ENCODE assay signal across 10 cellular contexts in genomic region chr16:71927787-71928186, GRCh38. TPM values are rescaled to one million over a fixed set of nuclear protein-coding genes. Genes with fewer than 3 reads are reported as not detected.
DNase-seq lines count a peak whose midpoint lies in the region; ATAC-seq, FAIRE-seq and TF ChIP-seq lines count a peak whose summit lies in the region.
"Had no signal": no experiment of that assay in that cellular context is flagged by ENCODE, and none has a peak within 500 bp of the region (broad histone marks: within the 10 kb centered on the region; RNA-seq: fewer than 3 reads in every experiment).

No MANE protein-coding gene starts in this region.

- ATAC-seq in upper lobe of right lung = peak; percentile 24
- ATAC-seq in GM18909 (IDR thresholded peaks at IDR 0.05; ENCODE audit: poor library complexity, unreplicated experiment) = no peak
- ATAC-seq in GM19023 (IDR thresholded peaks at IDR 0.05; ENCODE audit: unreplicated experiment) = no peak

- H3K27me3 ChIP-seq in esophagus (ENCODE audit: control insufficient read depth in 1 of 2, insufficient read depth in 2 of 2, low read length in 2 of 2) = no peaks in the 10 kb centered on the region
- H3K27me3 ChIP-seq in upper lobe of right lung = no peaks in the 10 kb centered on the region

- intact Hi-C loops in upper lobe of right lung (cut with DNase I) = no loop called here

- H3K36me3 ChIP-seq in esophagus (ENCODE audit: control insufficient read depth in 2 of 2, insufficient read depth in 2 of 2, low read length in 1 of 2) (peaks cover 21 to 22% of the 10 kb centered on the region in 2 donors), upper lobe of right lung (peaks cover 96% of the 10 kb centered on the region)

- H3K9me3 Mint-ChIP-seq in activated naive CD4-positive, alpha-beta T cell treated with anti-CD3 and anti-CD28 coated beads, Interleukin-2, amount 50 U/mL, for 24 hours = no peaks in the 10 kb centered on the region
- no peaks in the 10 kb centered on the region for H3K9me3 Mint-ChIP-seq in activated naive CD4-positive, alpha-beta T cell treated with anti-CD3 and anti-CD28 coated beads, Interleukin-2, amount 10 ng/mL, durations not matched to agents 7 days and 5 days
- no peaks in the 10 kb centered on the region for H3K9me3 Mint-ChIP-seq in mesothelial cell of epicardium

- H3K4me1 Mint-ChIP-seq in activated naive CD4-positive, alpha-beta T cell treated with anti-CD3 and anti-CD28 coated beads, Interleukin-2, amount 50 U/mL, for 24 hours = peaks cover 23% of the 10 kb centered on the region
- H3K4me1 Mint-ChIP-seq in activated naive CD4-positive, alpha-beta T cell treated with anti-CD3 and anti-CD28 coated beads, Interleukin-2, amount 10 ng/mL, durations not matched to agents 7 days and 5 days = peaks cover 3% of the 10 kb centered on the region
- peaks cover 44% of the 10 kb centered on the region for H3K4me1 Mint-ChIP-seq in mesothelial cell of epicardium

- FAIRE-seq in H54 (lab: Jason Lieb, UNC) = no peak

- H3K27ac Mint-ChIP-seq in activated naive CD4-positive, alpha-beta T cell treated with anti-CD3 and anti-CD28 coated beads, Interleukin-2, amount 50 U/mL, for 24 hours = peak overlapping the region; percentile 20
- H3K27ac Mint-ChIP-seq in activated naive CD4-positive, alpha-beta T cell treated with anti-CD3 and anti-CD28 coated beads, Interleukin-2, amount 10 ng/mL, durations not matched to agents 7 days and 5 days = no peak overlapping the region
- peak overlapping the region; percentile 94 for H3K27ac Mint-ChIP-seq in mesothelial cell of epicardium

- CTCF ChIA-PET in activated naive CD4-positive, alpha-beta T cell treated with anti-CD3 and anti-CD28 coated beads, Interleukin-2, amount 10 ng/mL, durations not matched to agents 7 days and 5 days (lab: Charles Lee) = interaction anchor here (2.5 kb wide), 1 partner anchor 33 kb away, joined by 7 read pairs; no protein-coding TSS in a partner anchor

- peaks cover 0 to 5% of the 10 kb centered on the region in 2 donors for H3K4me1 ChIP-seq in esophagus (ENCODE audit: control insufficient read depth in 2 of 2, insufficient read depth in 2 of 2, low read length in 1 of 2)
- H3K4me1 ChIP-seq in upper lobe of right lung = peaks cover 31% of the 10 kb centered on the region

- no peak for TF ChIP-seq POLR2A in H54 (IDR thresholded peaks at IDR 0.05; ENCODE audit: low read depth, low read length)

- no peak overlapping the region for H3K4me3 Mint-ChIP-seq in activated naive CD4-positive, alpha-beta T cell treated with anti-CD3 and anti-CD28 coated beads, Interleukin-2, amount 50 U/mL, for 24 hours
- no peak overlapping the region for H3K4me3 Mint-ChIP-seq in activated naive CD4-positive, alpha-beta T cell treated with anti-CD3 and anti-CD28 coated beads, Interleukin-2, amount 10 ng/mL, durations not matched to agents 7 days and 5 days
- H3K4me3 Mint-ChIP-seq in mesothelial cell of epicardium = no peak overlapping the region

- WGBS in esophagus, 2 donors = 37 to 52% methylated on average over 5 of the region's 5 CpGs

- no peak for DNase-seq in activated naive CD4-positive, alpha-beta T cell treated with anti-CD3 and anti-CD28 coated beads, Interleukin-2, amount 10 ng/mL, durations not matched to agents 7 days and 5 days
- DNase-seq in mesothelial cell of epicardium (ENCODE audit: low spot score in 2 of 2, unreplicated experiment in 2 of 2) = no peak
- DNase-seq in upper lobe of right lung = no peak
- DNase-seq in H54 (ENCODE audit: insufficient read length, low spot score) = no peak
- DNase-seq: NCI-H2029 treated with DMSO at 0.1 percent for 48 hours; stimulated activated CD8-positive, alpha-beta memory T cell treated with anti-CD3 and anti-CD28 coated beads, Interleukin-4, amount 100 ng/mL, for 48 hours had no signal

- H3K27me3 Mint-ChIP-seq in activated naive CD4-positive, alpha-beta T cell treated with anti-CD3 and anti-CD28 coated beads, Interleukin-2, amount 50 U/mL, for 24 hours = no peaks in the 10 kb centered on the region
- H3K27me3 Mint-ChIP-seq in activated naive CD4-positive, alpha-beta T cell treated with anti-CD3 and anti-CD28 coated beads, Interleukin-2, amount 10 ng/mL, durations not matched to agents 7 days and 5 days = no peaks in the 10 kb centered on the region
- H3K27me3 Mint-ChIP-seq in mesothelial cell of epicardium (ENCODE audit: low read depth) = no peaks in the 10 kb centered on the region

- TF ChIP-seq CTCF in mesothelial cell of epicardium (IDR thresholded peaks at IDR 0.05; ENCODE audit: unreplicated experiment) = no peak
- TF ChIP-seq CTCF in upper lobe of right lung (IDR thresholded peaks at IDR 0.05) = no peak

- peaks cover 16% of the 10 kb centered on the region for H3K36me3 Mint-ChIP-seq in activated naive CD4-positive, alpha-beta T cell treated with anti-CD3 and anti-CD28 coated beads, Interleukin-2, amount 50 U/mL, for 24 hours
- peaks cover 46% of the 10 kb centered on the region for H3K36me3 Mint-ChIP-seq in activated naive CD4-positive, alpha-beta T cell treated with anti-CD3 and anti-CD28 coated beads, Interleukin-2, amount 10 ng/mL, durations not matched to agents 7 days and 5 days
- peaks cover 33% of the 10 kb centered on the region for H3K36me3 Mint-ChIP-seq in mesothelial cell of epicardium

- H3K9me3 ChIP-seq in esophagus (ENCODE audit: control insufficient read depth in 2 of 2, insufficient read depth in 1 of 2, low read depth in 1 of 2, low read length in 1 of 2) = no peaks in the 10 kb centered on the region
- H3K9me3 ChIP-seq in upper lobe of right lung = no peaks in the 10 kb centered on the region

- H3K4me3 ChIP-seq in esophagus (ENCODE audit: low read depth in 1 of 2, low read length in 2 of 2) (no peak overlapping the region), upper lobe of right lung (no peak overlapping the region)

- H3K27ac ChIP-seq in esophagus (ENCODE audit: low read depth in 2 of 2, low read length in 1 of 2) = peak overlapping the region; percentile 62 to 73
- peak overlapping the region; percentile 32 for H3K27ac ChIP-seq in upper lobe of right lung

RNA-seq across cellular contexts. Expression of gene IST1, which starts 32.5 kb away (rescaled TPM):
- 100 to 1,000 TPM in 1 of 2 donors, 10 to 100 TPM in 1; 78.8 to 101 TPM for polyA plus RNA-seq in esophagus
- total RNA-seq in mesothelial cell of epicardium (307 to 309 TPM (median 309 TPM) in 3 replicates), upper lobe of right lung (184 TPM)

RNA-seq across cellular contexts. Expression of gene ZNF821, which starts 43.8 kb away (rescaled TPM):
- 1 to 10 TPM; 3.5 to 4.0 TPM for polyA plus RNA-seq in esophagus
- total RNA-seq in mesothelial cell of epicardium = 25.2 to 28.8 TPM (median 27.1 TPM) in 3 replicates
- total RNA-seq in upper lobe of right lung = 5.6 TPM
